Comparison of ENCODE assay signal across 30 cellular contexts in genomic region chr7:18250133-18250532, GRCh38.
"Had no signal": no experiment of that assay in that cellular context is flagged by ENCODE, and none has a peak within 500 bp of the region (broad histone marks: within the 10 kb centered on the region; RNA-seq: fewer than 3 reads in every experiment).

No MANE protein-coding gene starts in this region.

- H3K4me1 Mint-ChIP-seq: naive thymus-derived CD8-positive, alpha-beta T cell; nephron progenitor cell; neural crest cell; stimulated activated effector memory CD8-positive, alpha-beta T cell treated with anti-CD3 and anti-CD28 coated beads, Interleukin-12 subunit alpha, Interleukin-12 subunit beta, amount 100 ng/mL, for 72 hours; stimulated activated naive B cell treated with anti-CD40 and anti-IgM and Interleukin-4, amounts not matched to agents 10 μg/mL and 1 μg/mL and 100 μg/mL, for 72 hours; stimulated activated naive CD8-positive, alpha-beta T cell treated with anti-CD3 and anti-CD28 coated beads, Interleukin-15, amount 100 ng/mL, for 72 hours had no signal

- H3K27ac Mint-ChIP-seq: naive thymus-derived CD8-positive, alpha-beta T cell; natural killer cell treated with Interleukin-12 subunit alpha and Interleukin-12 subunit beta and Interleukin-15 and Interleukin-18, amount 100 ng/mL, for 72 hours; nephron progenitor cell; progenitor cell of endocrine pancreas; stimulated activated effector memory CD8-positive, alpha-beta T cell treated with anti-CD3 and anti-CD28 coated beads, Interleukin-12 subunit alpha, Interleukin-12 subunit beta, amount 100 ng/mL, for 72 hours; stimulated activated naive B cell treated with anti-CD40 and anti-IgM and Interleukin-4, amounts not matched to agents 10 μg/mL and 1 μg/mL and 100 μg/mL, for 72 hours; stimulated activated naive CD8-positive, alpha-beta T cell treated with anti-CD3 and anti-CD28 coated beads, Interleukin-15, amount 100 ng/mL, for 72 hours; type B pancreatic cell had no signal

- H3K79me2 ChIP-seq: parathyroid adenoma had no signal

- H3K9ac ChIP-seq: parathyroid adenoma had no signal

- H3K4me1 ChIP-seq: parathyroid adenoma, psoas muscle, right lobe of liver, sigmoid colon, suprapubic skin, testis, tibial artery, transverse colon, upper lobe of right lung, uterus had no signal

- H2AFZ ChIP-seq: parathyroid adenoma had no signal

- DNase-seq: naive thymus-derived CD8-positive, alpha-beta T cell; nephron progenitor cell; occipital lobe; ovary; posterior cingulate gyrus; psoas muscle; right cardiac atrium; right lobe of liver; sigmoid colon; small intestine; stimulated activated CD4-positive, alpha-beta T cell treated with anti-CD3 and anti-CD28 coated beads, Interleukin-15, amount 100 ng/mL, for 24 hours; stimulated activated CD4-positive, alpha-beta T cell treated with anti-CD3 and anti-CD28 coated beads, Interleukin-2, amount 100 ng/mL, for 24 hours; stimulated activated CD4-positive, alpha-beta T cell treated with anti-CD3 and anti-CD28 coated beads, Interleukin-2, amount 100 ng/mL, for 48 hours; stimulated activated CD4-positive, alpha-beta T cell treated with anti-CD3 and anti-CD28 coated beads, Interleukin-4, amount 100 ng/mL, for 24 hours; stimulated activated naive B cell treated with anti-CD40 and anti-IgM and Interleukin-4, amounts not matched to agents 10 μg/mL and 1 μg/mL and 100 μg/mL, for 72 hours; stimulated activated naive CD8-positive, alpha-beta T cell treated with anti-CD3 and anti-CD28 coated beads, Interleukin-15, amount 100 ng/mL, for 72 hours; stimulated activated naive CD8-positive, alpha-beta T cell treated with anti-CD3 and anti-CD28 coated beads, Interleukin-15, Interleukin-2, amounts not matched to agents 100 U/mL and 50 U/mL, for 24 hours; substantia nigra; testis; tibial artery; transverse colon; upper lobe of right lung; uterus had no signal

- H3K27me3 ChIP-seq: ovary, right lobe of liver, sigmoid colon, suprapubic skin, testis, tibial artery, transverse colon, upper lobe of right lung, uterus had no signal

- FAIRE-seq: small intestine had no signal

- H3K9me3 ChIP-seq: ovary, right lobe of liver, suprapubic skin, testis, uterus had no signal

- H3K36me3 Mint-ChIP-seq: stimulated activated effector memory CD8-positive, alpha-beta T cell treated with anti-CD3 and anti-CD28 coated beads, Interleukin-12 subunit alpha, Interleukin-12 subunit beta, amount 100 ng/mL, for 72 hours; type B pancreatic cell had no signal

- H3K4me3 Mint-ChIP-seq: naive thymus-derived CD8-positive, alpha-beta T cell; natural killer cell treated with Interleukin-12 subunit alpha and Interleukin-12 subunit beta and Interleukin-15 and Interleukin-18, amount 100 ng/mL, for 72 hours; nephron progenitor cell; neural crest cell; stimulated activated effector memory CD8-positive, alpha-beta T cell treated with anti-CD3 and anti-CD28 coated beads, Interleukin-12 subunit alpha, Interleukin-12 subunit beta, amount 100 ng/mL, for 72 hours; stimulated activated naive B cell treated with anti-CD40 and anti-IgM and Interleukin-4, amounts not matched to agents 10 μg/mL and 1 μg/mL and 100 μg/mL, for 72 hours; stimulated activated naive CD8-positive, alpha-beta T cell treated with anti-CD3 and anti-CD28 coated beads, Interleukin-15, amount 100 ng/mL, for 72 hours; type B pancreatic cell had no signal

- H3K4me3 ChIP-seq: ovary, psoas muscle, right lobe of liver, sigmoid colon, suprapubic skin, testis, tibial artery, transverse colon, upper lobe of right lung, uterus had no signal

- H3K27ac ChIP-seq: ovary, parathyroid adenoma, psoas muscle, right lobe of liver, sigmoid colon, suprapubic skin, testis, tibial artery, transverse colon, upper lobe of right lung, uterus had no signal

- ATAC-seq: naive thymus-derived CD8-positive, alpha-beta T cell; natural killer cell treated with Interleukin-12 subunit alpha and Interleukin-12 subunit beta and Interleukin-15 and Interleukin-18, amount 100 ng/mL, for 72 hours; psoas muscle; right cardiac atrium; right lobe of liver; stimulated activated effector memory CD8-positive, alpha-beta T cell treated with anti-CD3 and anti-CD28 coated beads, Interleukin-12 subunit alpha, Interleukin-12 subunit beta, amount 100 ng/mL, for 72 hours; stimulated activated naive B cell treated with anti-CD40 and anti-IgM and Interleukin-4, amounts not matched to agents 10 μg/mL and 1 μg/mL and 100 μg/mL, for 72 hours; stimulated activated naive CD8-positive, alpha-beta T cell treated with anti-CD3 and anti-CD28 coated beads, Interleukin-15, amount 100 ng/mL, for 72 hours; stimulated activated naive CD8-positive, alpha-beta T cell treated with anti-CD3 and anti-CD28 coated beads, Interleukin-15, Interleukin-2, amounts not matched to agents 100 U/mL and 50 U/mL, for 24 hours; upper lobe of right lung had no signal

- H3K27me3 Mint-ChIP-seq: progenitor cell of endocrine pancreas; stimulated activated naive B cell treated with anti-CD40 and anti-IgM and Interleukin-4, amounts not matched to agents 10 μg/mL and 1 μg/mL and 100 μg/mL, for 72 hours; stimulated activated naive CD8-positive, alpha-beta T cell treated with anti-CD3 and anti-CD28 coated beads, Interleukin-15, amount 100 ng/mL, for 72 hours had no signal

- H3K36me3 ChIP-seq: ovary, right lobe of liver, sigmoid colon, suprapubic skin, tibial artery, transverse colon, upper lobe of right lung, uterus had no signal
